ENCODE assay signal across 2 cellular contexts in the genomic region with DNA sequence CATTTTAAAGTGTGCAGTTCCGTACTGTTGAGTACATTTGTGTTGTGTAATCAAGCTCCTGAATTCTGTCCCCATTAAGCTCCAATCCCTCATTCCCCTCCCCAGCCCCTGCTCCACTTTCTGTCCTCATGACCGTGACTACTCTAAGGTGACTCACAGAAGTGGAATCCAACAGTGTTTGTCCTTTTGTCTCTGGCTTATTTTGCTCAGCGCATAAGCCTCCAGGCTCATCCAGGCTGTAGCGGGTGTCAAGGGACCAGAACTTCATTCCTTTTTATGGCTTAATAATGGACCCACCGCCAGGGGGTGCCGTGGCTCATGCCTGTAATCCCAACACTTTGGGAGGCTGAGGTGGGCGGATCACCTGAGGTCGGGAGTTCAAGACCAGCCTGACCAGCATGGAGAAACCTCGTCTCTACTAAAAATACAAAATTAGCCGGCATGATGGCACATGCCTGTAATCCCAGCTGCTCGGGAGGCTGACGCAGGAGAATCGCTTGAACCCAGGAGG.
TF ChIP-seq lines count a peak whose summit lies in the region.

No MANE protein-coding gene starts in this region.

TF ChIP-seq in SK-N-SH, 30 proteins besides CTCF, POLR2A, EP300 and RAD21:
- 0 out of 2 replicates have a peak, but pooled peaks have one; percentile 29 for TF ChIP-seq TCF12 (IDR thresholded peaks at IDR 0.05)
- TF ChIP-seq FOSL2 (IDR thresholded peaks at IDR 0.05; ENCODE audit: borderline replicate concordance, low read depth), result peak; percentile 75; the same call in 1 of the 2 replicates
- TF ChIP-seq, protein P1, sequence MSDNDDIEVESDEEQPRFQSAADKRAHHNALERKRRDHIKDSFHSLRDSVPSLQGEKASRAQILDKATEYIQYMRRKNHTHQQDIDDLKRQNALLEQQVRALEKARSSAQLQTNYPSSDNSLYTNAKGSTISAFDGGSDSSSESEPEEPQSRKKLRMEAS (IDR thresholded peaks at IDR 0.05; ENCODE audit: low read depth), result 0 out of 2 replicates have a peak, but pooled peaks have one; percentile 29

TF ChIP-seq in endothelial cell of umbilical vein, 7 proteins besides CTCF, POLR2A, EP300 and RAD21:
- peak; percentile 22 for TF ChIP-seq FOS (IDR thresholded peaks at IDR 0.05; ENCODE audit: borderline replicate concordance, insufficient read depth, low read length)
